ENCODE assay signal across 2 cellular contexts in genomic region chr2:101287303-101287702, GRCh38.
A peak's percentile ranks its signal among the peaks of the same experiment; 100 is the strongest.
TF ChIP-seq lines count a peak whose summit lies in the region.

No MANE protein-coding gene starts in this region.

TF ChIP-seq in GM12878, 131 proteins besides CTCF, POLR2A, EP300 and RAD21:
- no peak for TF ChIP-seq BHLHE40 (IDR thresholded peaks at IDR 0.05; ENCODE audit: borderline replicate concordance in 1 of 2, low read depth in 2 of 2, low read length in 1 of 2)
- TF ChIP-seq NFYA (IDR thresholded peaks at IDR 0.05; ENCODE audit: borderline replicate concordance, low read depth, low read length) = no peak
- TF ChIP-seq REST (IDR thresholded peaks at IDR 0.05; ENCODE audit: low read depth, low read length) = no peak
- no peak for TF ChIP-seq ATF7 (IDR thresholded peaks at IDR 0.05; ENCODE audit: low read depth)
- no peak for TF ChIP-seq MXI1 (IDR thresholded peaks at IDR 0.05; ENCODE audit: low read depth, low read length)
- no peak for TF ChIP-seq KAT2A (conservative IDR thresholded peaks at IDR 0.05; ENCODE audit: control insufficient read depth, low read depth, low read length)
- no peak for TF ChIP-seq TBL1XR1 (IDR thresholded peaks at IDR 0.05; ENCODE audit: low read depth, low read length)
- no peak for TF ChIP-seq ZNF217 (IDR thresholded peaks at IDR 0.05)
- TF ChIP-seq ZZZ3 (IDR thresholded peaks at IDR 0.05; ENCODE audit: control insufficient read depth, insufficient read length, low read depth) = no peak
- no peak for TF ChIP-seq FOS (IDR thresholded peaks at IDR 0.05; ENCODE audit: borderline replicate concordance, extremely low read depth, insufficient read length)
- no peak for TF ChIP-seq ZNF592 (IDR thresholded peaks at IDR 0.05)
- TF ChIP-seq SRF (IDR thresholded peaks at IDR 0.05; ENCODE audit: low read depth in 2 of 2, low read length in 2 of 2) = no peak
- no peak for TF ChIP-seq PBX3 (IDR thresholded peaks at IDR 0.05; ENCODE audit: insufficient replicate concordance, low read depth, low read length)
- no peak for TF ChIP-seq CREM (IDR thresholded peaks at IDR 0.05; ENCODE audit: low read depth)
- TF ChIP-seq SIX5 (IDR thresholded peaks at IDR 0.05; ENCODE audit: low read depth, low read length, severe bottlenecking) = no peak
- TF ChIP-seq CBFB (IDR thresholded peaks at IDR 0.05; ENCODE audit: low read depth) = no peak
- TF ChIP-seq IKZF1 (conservative IDR thresholded peaks at IDR 0.05) = no peak
- no peak for TF ChIP-seq IRF3 (IDR thresholded peaks at IDR 0.05)
- TF ChIP-seq YY1 (IDR thresholded peaks at IDR 0.05; ENCODE audit: low read depth, low read length) = no peak
TF ChIP-seq in GM12878: peak in this region for 0.

TF ChIP-seq in liver, 16 proteins besides CTCF, POLR2A, EP300 and RAD21:
- TF ChIP-seq REST (IDR thresholded peaks at IDR 0.05) = peak; percentile 70
- no peak for TF ChIP-seq ATF3 (IDR thresholded peaks at IDR 0.05)
- no peak for TF ChIP-seq EGR1 (IDR thresholded peaks at IDR 0.05; ENCODE audit: low read depth in 2 of 2)
- TF ChIP-seq TAF1 (conservative IDR thresholded peaks at IDR 0.05) = no peak
- TF ChIP-seq MAX (IDR thresholded peaks at IDR 0.05) = peak; percentile 61
- TF ChIP-seq HNF4A (conservative IDR thresholded peaks at IDR 0.05) = peak; percentile 95 to 98
- peak; percentile 57 for TF ChIP-seq YY1 (IDR thresholded peaks at IDR 0.05)
- TF ChIP-seq NR2F2 (IDR thresholded peaks at IDR 0.05) = no peak
- peak; percentile 33 for TF ChIP-seq FOXA2 (IDR thresholded peaks at IDR 0.05)
- TF ChIP-seq SP1 (IDR thresholded peaks at IDR 0.05) = peak; percentile 90
- peak; percentile 49 to 79 for TF ChIP-seq JUND (IDR thresholded peaks at IDR 0.05)
- TF ChIP-seq RXRA (IDR thresholded peaks at IDR 0.05) = peak; percentile 74 to 90
- peak; percentile 54 for TF ChIP-seq ZBTB33 (IDR thresholded peaks at IDR 0.05)
- no peak for TF ChIP-seq FOXA1 (IDR thresholded peaks at IDR 0.05)
- TF ChIP-seq GABPA (IDR thresholded peaks at IDR 0.05 in 1 of 2, conservative IDR thresholded peaks at IDR 0.05 in 1 of 2) = peak in 1 of 2 donors; percentile 50
- TF ChIP-seq HNF4G (IDR thresholded peaks at IDR 0.05) = peak; percentile 84
TF ChIP-seq in liver: peak in this region for 11.
